ENCODE assay signal across 29 cellular contexts in genomic region chr17:60555786-60556185, GRCh38.
"Had no signal": no experiment of that assay in that cellular context is flagged by ENCODE, and none has a peak within 500 bp of the region (broad histone marks: within the 10 kb centered on the region; RNA-seq: fewer than 3 reads in every experiment).

No MANE protein-coding gene starts in this region.

- H3K27ac ChIP-seq: colonic mucosa, coronary artery, dorsolateral prefrontal cortex, epithelial cell of prostate, esophagus muscularis mucosa, esophagus squamous epithelium, foreskin keratinocyte, gastrocnemius medialis, gastroesophageal sphincter, heart left ventricle, heart right ventricle, hepatocyte had no signal

- H3K4me3 ChIP-seq: colonic mucosa, coronary artery, dorsolateral prefrontal cortex, esophagus muscularis mucosa, esophagus squamous epithelium, gastrocnemius medialis, gastroesophageal sphincter, heart left ventricle, heart right ventricle, hepatocyte had no signal

- H3K4me1 Mint-ChIP-seq: endodermal cell had no signal

- H3K4me1 ChIP-seq: colonic mucosa, esophagus muscularis mucosa, esophagus squamous epithelium, foreskin keratinocyte, gastrocnemius medialis, gastroesophageal sphincter, heart left ventricle, heart right ventricle had no signal

- H3K36me3 ChIP-seq: colonic mucosa, esophagus muscularis mucosa, esophagus squamous epithelium, gastrocnemius medialis, gastroesophageal sphincter, heart left ventricle, heart right ventricle had no signal

- ATAC-seq: effector memory CD8-positive, alpha-beta T cell; esophagus mucosa; foreskin keratinocyte; gastrocnemius medialis; gastroesophageal sphincter; heart left ventricle; heart right ventricle had no signal

- H3K79me2 ChIP-seq: hepatocyte had no signal

- H2AFZ ChIP-seq: hepatocyte had no signal

- H3K4me3 Mint-ChIP-seq: dendritic cell treated with granulocyte-macrophage colony-stimulating factor and Interleukin-4, amounts not matched to agents 40 ng/mL and 50 ng/mL, for 4 days; effector memory CD8-positive, alpha-beta T cell; endodermal cell had no signal

- H3K4me2 ChIP-seq: hepatocyte had no signal

- DNase-seq: colonic mucosa; cortex of kidney; dermis blood vessel endothelial cell; dorsolateral prefrontal cortex; effector CD4-positive, alpha-beta T cell; effector CD8-positive, alpha-beta T cell; effector memory CD4-positive, alpha-beta T cell; effector memory CD8-positive, alpha-beta T cell; endodermal cell; erythroblast; esophagus squamous epithelium; foreskin fibroblast; foreskin keratinocyte; foreskin melanocyte; gastrocnemius medialis; glutamatergic neuron; head of caudate nucleus; heart left ventricle; heart right ventricle had no signal

- H3K27me3 Mint-ChIP-seq: dendritic cell treated with granulocyte-macrophage colony-stimulating factor and Interleukin-4, amounts not matched to agents 40 ng/mL and 50 ng/mL, for 4 days had no signal

- H3K9me3 Mint-ChIP-seq: effector memory CD8-positive, alpha-beta T cell had no signal

- H3K9me3 ChIP-seq: colonic mucosa, gastrocnemius medialis had no signal

- H3K27ac Mint-ChIP-seq: dendritic cell treated with granulocyte-macrophage colony-stimulating factor and Interleukin-4, amounts not matched to agents 40 ng/mL and 50 ng/mL, for 4 days; effector memory CD8-positive, alpha-beta T cell; endodermal cell had no signal

- H3K27me3 ChIP-seq: colonic mucosa, dorsolateral prefrontal cortex, esophagus muscularis mucosa, esophagus squamous epithelium, foreskin keratinocyte, gastrocnemius medialis, gastroesophageal sphincter, heart left ventricle, heart right ventricle, hepatocyte had no signal

- FAIRE-seq: endometrium, endothelial cell of umbilical vein, frontal cortex had no signal
